Comparison of ENCODE assay signal across 23 cellular contexts in the genomic region with DNA sequence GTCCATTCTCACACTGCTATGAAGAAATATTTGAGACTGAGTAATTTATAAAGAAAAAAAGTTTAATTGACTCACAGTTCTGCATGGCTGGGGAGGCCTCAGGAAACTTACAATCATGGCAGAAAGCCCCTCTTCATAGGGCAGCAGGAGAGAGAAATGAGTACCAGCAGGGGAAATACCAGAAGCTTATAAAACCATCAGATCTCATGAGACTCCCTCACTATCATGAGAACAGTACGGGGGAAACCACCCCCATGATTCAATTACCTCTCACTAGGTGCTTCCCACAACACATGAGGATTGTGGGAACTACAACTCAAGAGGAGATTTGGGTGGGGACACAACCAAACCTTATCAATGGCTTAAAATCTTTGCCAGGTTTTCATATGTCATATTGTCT.
"Had no signal": no experiment of that assay in that cellular context is flagged by ENCODE, and none has a peak within 500 bp of the region (broad histone marks: within the 10 kb centered on the region; RNA-seq: fewer than 3 reads in every experiment).

No MANE protein-coding gene starts in this region.

- H3K27me3 ChIP-seq: right lobe of liver, thyroid gland had no signal

- H3K27ac Mint-ChIP-seq: activated naive CD4-positive, alpha-beta T cell treated with anti-CD3 and anti-CD28 coated beads, Interleukin-2, amount 10 ng/mL, durations not matched to agents 7 days and 5 days; activated T-cell treated with anti-CD3 and anti-CD28 coated beads, Interleukin-2, amount 50 U/mL, for 24 hours; dendritic cell treated with granulocyte-macrophage colony-stimulating factor and Interleukin-4, amounts not matched to agents 40 ng/mL and 50 ng/mL, for 4 days; nephron progenitor cell; T-helper 1 cell treated with Interleukin-12 subunit alpha and Interleukin-12 subunit beta and Interleukin-4 antibody, amounts not matched to agents 30 μg/mL and 1 μg/mL, for 36 hours had no signal

- H3K9me3 Mint-ChIP-seq: activated naive CD4-positive, alpha-beta T cell treated with anti-CD3 and anti-CD28 coated beads, Interleukin-2, amount 10 ng/mL, durations not matched to agents 7 days and 5 days; activated T-cell treated with anti-CD3 and anti-CD28 coated beads, Interleukin-2, amount 50 U/mL, for 24 hours; dendritic cell treated with granulocyte-macrophage colony-stimulating factor and Interleukin-4, amounts not matched to agents 40 ng/mL and 50 ng/mL, for 4 days; nephron progenitor cell; T-helper 1 cell treated with Interleukin-12 subunit alpha and Interleukin-12 subunit beta and Interleukin-4 antibody, amounts not matched to agents 30 μg/mL and 1 μg/mL, for 36 hours had no signal

- ATAC-seq: left lung, lower lobe of right lung, right lobe of liver, upper lobe of right lung had no signal

- H3K4me1 Mint-ChIP-seq: activated naive CD4-positive, alpha-beta T cell treated with anti-CD3 and anti-CD28 coated beads, Interleukin-2, amount 10 ng/mL, durations not matched to agents 7 days and 5 days; nephron progenitor cell had no signal

- DNase-seq: activated CD4-positive, alpha-beta T cell treated with anti-CD3 and anti-CD28 coated beads for 1 hour; activated CD4-positive, alpha-beta T cell treated with anti-CD3 and anti-CD28 coated beads, Interleukin-2, amount 50 U/mL, for 48 hours; activated CD8-positive, alpha-beta memory T cell treated with anti-CD3 and anti-CD28 coated beads, Interleukin-2, amount 50 U/mL, for 48 hours; activated naive CD4-positive, alpha-beta T cell treated with anti-CD3 and anti-CD28 coated beads, Interleukin-2, amount 10 ng/mL, durations not matched to agents 7 days and 5 days; activated T-cell treated with anti-CD3 and anti-CD28 coated beads, Interleukin-2, amount 50 U/mL, for 24 hours; central memory CD4-positive, alpha-beta T cell; esophagus squamous epithelium; left lung; lower lobe of right lung; nephron progenitor cell; right lobe of liver; SK-N-SH; stimulated activated CD4-positive, alpha-beta T cell treated with anti-CD3 and anti-CD28 coated beads, Interleukin-2, amount 100 ng/mL, for 48 hours; stomach; SW 1271; T-helper 9 cell; thyroid gland; upper lobe of right lung had no signal

- H3K27ac ChIP-seq: breast epithelium, esophagus squamous epithelium, left lung, lower lobe of right lung, neutrophil, right lobe of liver, stomach, thyroid gland, upper lobe of right lung, VCaP had no signal

- H3K4me3 Mint-ChIP-seq: activated naive CD4-positive, alpha-beta T cell treated with anti-CD3 and anti-CD28 coated beads, Interleukin-2, amount 10 ng/mL, durations not matched to agents 7 days and 5 days; activated T-cell treated with anti-CD3 and anti-CD28 coated beads, Interleukin-2, amount 50 U/mL, for 24 hours; dendritic cell treated with granulocyte-macrophage colony-stimulating factor and Interleukin-4, amounts not matched to agents 40 ng/mL and 50 ng/mL, for 4 days; nephron progenitor cell; T-helper 1 cell treated with Interleukin-12 subunit alpha and Interleukin-12 subunit beta and Interleukin-4 antibody, amounts not matched to agents 30 μg/mL and 1 μg/mL, for 36 hours had no signal

- H3K4me1 ChIP-seq: breast epithelium, esophagus squamous epithelium, left lung, lower lobe of right lung, right lobe of liver, stomach, thyroid gland, upper lobe of right lung had no signal

- H3K36me3 Mint-ChIP-seq: activated naive CD4-positive, alpha-beta T cell treated with anti-CD3 and anti-CD28 coated beads, Interleukin-2, amount 10 ng/mL, durations not matched to agents 7 days and 5 days had no signal
